ENCODE assay signal across 28 cellular contexts in genomic region chr6:7121704-7122241, GRCh38. TPM values are rescaled to one million over a fixed set of nuclear protein-coding genes. Genes with fewer than 3 reads are reported as not detected.
DNase-seq lines count a peak whose midpoint lies in the region; ATAC-seq and TF ChIP-seq lines count a peak whose summit lies in the region.
"Had no signal": no experiment of that assay in that cellular context is flagged by ENCODE, and none has a peak within 500 bp of the region (broad histone marks: within the 10 kb centered on the region; RNA-seq: fewer than 3 reads in every experiment).

No MANE protein-coding gene starts in this region.

- POLR2A ChIA-PET in HEK293 (lab: Yijun Ruan, JAX) = interaction anchor here (1.2 kb wide), 1 partner anchor 14 kb away, joined by 3 read pairs; the partner anchor contains the start of gene RREB1

- intact Hi-C loops in body of pancreas (cut with DNase I) = no loop called here

- TF ChIP-seq EP300 in suprapubic skin (IDR thresholded peaks at IDR 0.05) = no peak

- no peaks in the 10 kb centered on the region for H3K9me3 ChIP-seq in HEK293 (ENCODE audit: control insufficient read depth, insufficient read depth, low read depth, low read length)
- H3K9me3 ChIP-seq in body of pancreas = no peaks in the 10 kb centered on the region
- H3K9me3 ChIP-seq in lung (ENCODE audit: control insufficient read depth in 2 of 2, insufficient read depth in 1 of 2, low read length in 1 of 2) = no peaks in the 10 kb centered on the region
- no peaks in the 10 kb centered on the region for H3K9me3 ChIP-seq in suprapubic skin
- H3K9me3 ChIP-seq: gastrocnemius medialis, right atrium auricular region, thoracic aorta had no signal

- peak; percentile 83 for ATAC-seq in body of pancreas
- no peak for ATAC-seq in lung (ENCODE audit: insufficient read depth, low FRiP score)
- no peak for ATAC-seq in HG02798 (IDR thresholded peaks at IDR 0.05; ENCODE audit: poor library complexity, unreplicated experiment)
- no peak for ATAC-seq in activated CD4-positive, CD25-positive, alpha-beta regulatory T cell treated with anti-CD3 and anti-CD28 coated beads, Interleukin-2, amount 50 U/mL, for 24 hours
- ATAC-seq: activated T-helper 17 cell treated with anti-CD3 and anti-CD28 coated beads, Interleukin-2, amount 50 U/mL, for 72 hours; gastrocnemius medialis; T-helper 17 cell had no signal

- 41 to 45% methylated on average over 6 to 7 of the region's 7 CpGs for WGBS in body of pancreas, 2 donors
- 79 to 82% methylated on average over 7 of the region's 7 CpGs for WGBS in lung, 2 donors
- 68% methylated on average over 7 of the region's 7 CpGs for WGBS in suprapubic skin

- no peaks in the 10 kb centered on the region for H3K4me1 ChIP-seq in HEK293 (ENCODE audit: control insufficient read depth, insufficient read depth, low read length)
- peaks cover 33% of the 10 kb centered on the region for H3K4me1 ChIP-seq in body of pancreas
- H3K4me1 ChIP-seq in lung (ENCODE audit: control insufficient read depth in 2 of 2, insufficient read depth in 2 of 2, low read length in 2 of 2) = peaks cover 12 to 21% of the 10 kb centered on the region in 2 donors
- H3K4me1 ChIP-seq in suprapubic skin = peaks cover 9% of the 10 kb centered on the region

- H3K27ac ChIP-seq in HEK293 (ENCODE audit: extremely low read depth, low read depth, low read length) (no peak overlapping the region), body of pancreas (peak overlapping the region in 3 of 4 donors; percentile 2 to 65 (median 43)), lung (ENCODE audit: low read depth in 1 of 2, low read length in 1 of 2) (no peak overlapping the region), suprapubic skin (no peak overlapping the region)
- H3K27ac ChIP-seq: brain microvascular endothelial cell, dorsolateral prefrontal cortex, gastrocnemius medialis, right atrium auricular region, thoracic aorta had no signal

- CTCF ChIA-PET in HEK293 (lab: Yijun Ruan, JAX) = interaction anchor here (1.3 kb wide), 1 partner anchor 117 kb away, joined by 3 read pairs; no protein-coding TSS in a partner anchor

- DNase-seq in D341Med (ENCODE audit: low spot score) (peak; percentile 12), body of pancreas (peak; percentile 27 to 75 (median 65)), lung (ENCODE audit: low spot score) (peak; percentile 50), suprapubic skin (ENCODE audit: low spot score in 2 of 2) (no peak)
- DNase-seq: activated CD4-positive, alpha-beta memory T cell treated with anti-CD3 and anti-CD28 coated beads for 36 hours; activated CD4-positive, alpha-beta T cell treated with anti-CD3 and anti-CD28 coated beads for 1 hour; activated naive CD4-positive, alpha-beta T cell treated with anti-CD3 and anti-CD28 coated beads, Interleukin-2, amount 50 U/mL, for 16 hours; amniotic stem cell; brain microvascular endothelial cell; CD8-positive, alpha-beta memory T cell; DMS153; gastrocnemius medialis; HCEC 1CT; Karpas-422; mesenchymal stem cell; NCI-H1436; NCI-H524 treated with DMSO at 0.1 percent for 48 hours; Right ventricle myocardium superior; stimulated activated CD4-positive, alpha-beta T cell treated with anti-CD3 and anti-CD28 coated beads, Interleukin-1b, Interleukin-23, amount 100 ng/mL, for 48 hours; stimulated activated naive CD4-positive, alpha-beta T cell treated with Interleukin-2 at 50 U/mL for 16 hours; T-helper 17 cell had no signal

- H3K36me3 ChIP-seq in HEK293 (ENCODE audit: control insufficient read depth in 2 of 2, insufficient read depth in 1 of 2, low read length in 2 of 2) (peaks cover 3 to 5% of the 10 kb centered on the region in 2 experiments; a peak in 2 of 3 replicates), body of pancreas (replicated peaks in 1 of 2; ENCODE audit: insufficient read depth in 1 of 2, low read depth in 2 of 2) (peaks cover 0 to 2% of the 10 kb centered on the region in 2 donors), lung (ENCODE audit: control insufficient read depth in 2 of 2, insufficient read depth in 2 of 2, low read length in 2 of 2) (peaks cover 0 to 1% of the 10 kb centered on the region in 2 donors), suprapubic skin (no peaks in the 10 kb centered on the region)
- H3K36me3 ChIP-seq: gastrocnemius medialis had no signal

- H3K27me3 ChIP-seq in body of pancreas (no peaks in the 10 kb centered on the region), lung (ENCODE audit: control insufficient read depth, insufficient read depth) (no peaks in the 10 kb centered on the region), suprapubic skin (no peaks in the 10 kb centered on the region)
- H3K27me3 ChIP-seq: brain microvascular endothelial cell, dorsolateral prefrontal cortex, gastrocnemius medialis, right atrium auricular region had no signal

- no peak for TF ChIP-seq CTCF in HEK293 (tag by site-specific recombination; IDR thresholded peaks at IDR 0.05)
- no peak for TF ChIP-seq CTCF in body of pancreas (IDR thresholded peaks at IDR 0.05)
- TF ChIP-seq CTCF in lung (IDR thresholded peaks at IDR 0.05; ENCODE audit: control extremely low read depth, extremely low read depth) = no peak
- TF ChIP-seq CTCF in suprapubic skin (IDR thresholded peaks at IDR 0.05) = no peak

- H3K4me3 ChIP-seq in HEK293 (ENCODE audit: low read depth, low read length) (no peak overlapping the region), body of pancreas (no peak overlapping the region), lung (no peak overlapping the region), suprapubic skin (no peak overlapping the region)
- H3K4me3 ChIP-seq: dorsolateral prefrontal cortex, gastrocnemius medialis, right atrium auricular region, thoracic aorta had no signal

- TF ChIP-seq POLR2A in body of pancreas (IDR thresholded peaks at IDR 0.05) = no peak
- no peak for TF ChIP-seq POLR2A in suprapubic skin (IDR thresholded peaks at IDR 0.05)

TF ChIP-seq in HEK293, 187 proteins besides CTCF, POLR2A, EP300 and RAD21:
- TF ChIP-seq TSHZ1 (tag by site-specific recombination; IDR thresholded peaks at IDR 0.05; ENCODE audit: borderline replicate concordance) (no peak), ZBTB6 (tag by site-specific recombination; IDR thresholded peaks at IDR 0.05) (no peak), IKZF3 (tag by site-specific recombination; IDR thresholded peaks at IDR 0.05) (no peak), ZNF449 (tag by site-specific recombination; IDR thresholded peaks at IDR 0.05) (no peak), GLIS2 (tag by site-specific recombination; IDR thresholded peaks at IDR 0.05) (no peak), ZNF677 (tag by site-specific recombination; IDR thresholded peaks at IDR 0.05) (peak; percentile 96)

RNA-seq across cellular contexts. Expression of gene RREB1, which starts 14.0 kb away (rescaled TPM):
- 10 to 100 TPM; 33.5 to 44.8 TPM for total RNA-seq in body of pancreas
- 10 to 100 TPM; 50.7 to 54.7 TPM for total RNA-seq in lung
- polyA plus RNA-seq in lung = 10 to 100 TPM in 1 of 2 donors, 1 to 10 TPM in 1; 8.9 to 11.5 TPM
- 100 to 1,000 TPM in 1 of 4 donors, 10 to 100 TPM in 3; 56.2 to 102 (median 62.6) TPM for total RNA-seq in suprapubic skin

Comparison
In these comparisons a context has a peak if more than half of its experiments do, and no peak if none do; other contexts are left out.
1. DNase-seq: peak in D341Med (single experiment), body of pancreas (4 of 4) and lung (single experiment); none in suprapubic skin (0 of 2).
2. H3K27ac ChIP-seq: peak in body of pancreas (3 of 4); none in HEK293 (single experiment), lung (0 of 2) and suprapubic skin (single experiment).